Comparison of ENCODE assay signal across 8 cellular contexts in genomic region chr16:4272114-4272954, GRCh38. TPM values are rescaled to one million over a fixed set of nuclear protein-coding genes. Genes with fewer than 3 reads are reported as not detected.
DNase-seq lines count a peak whose midpoint lies in the region; ATAC-seq and TF ChIP-seq lines count a peak whose summit lies in the region.

No MANE protein-coding gene starts in this region.

- H3K4me3 ChIP-seq in HUES6 (ENCODE audit: low read depth, low read length) = peak overlapping the region; percentile 72
- H3K4me3 ChIP-seq in mesenchymal stem cell (ENCODE audit: insufficient read depth in 1 of 2, low read depth in 1 of 2, low read length in 2 of 2) = peak overlapping the region; percentile 71 to 96
- H3K4me3 ChIP-seq in thoracic aorta = peak overlapping the region; percentile 90

- H3K4me2 ChIP-seq in mesenchymal stem cell (ENCODE audit: low read length, poor library complexity, severe bottlenecking) = peak overlapping the region; percentile 95

- peaks cover 20% of the 10 kb centered on the region for H3K79me1 ChIP-seq in mesenchymal stem cell (replicated peaks; ENCODE audit: low read length, poor library complexity, severe bottlenecking)

- H3K14ac ChIP-seq in mesenchymal stem cell (ENCODE audit: low read length in 2 of 2) = no peak overlapping the region

- H3K4me1 ChIP-seq in HUES6 (ENCODE audit: control insufficient read depth, insufficient read depth, low read length) (peaks cover 9% of the 10 kb centered on the region), mesenchymal stem cell (ENCODE audit: control insufficient read depth, insufficient read depth, low read depth, low read length) (peaks cover 17% of the 10 kb centered on the region), thoracic aorta (ENCODE audit: control insufficient read depth in 1 of 2, low read depth in 2 of 2) (peaks cover 5 to 13% of the 10 kb centered on the region in 2 donors)

- H2BK15ac ChIP-seq in mesenchymal stem cell (ENCODE audit: low read depth, poor library complexity, severe bottlenecking) = no peak overlapping the region

- peak overlapping the region in 1 of 2 experiments; percentile 37 for H3K18ac ChIP-seq in mesenchymal stem cell (ENCODE audit: low read depth in 1 of 2, low read length in 2 of 2)

- H3K4me3 Mint-ChIP-seq in CD14-positive monocyte = peak overlapping the region; percentile 82 to 90
- H3K4me3 Mint-ChIP-seq in T-helper 17 cell = peak overlapping the region; percentile 92
- peak overlapping the region; percentile 96 for H3K4me3 Mint-ChIP-seq in endothelial cell (ENCODE audit: unreplicated experiment)

- peak overlapping the region; percentile 21 for H4K8ac ChIP-seq in mesenchymal stem cell (ENCODE audit: low read length)

- H2AFZ ChIP-seq in mesenchymal stem cell (ENCODE audit: low read depth, low read length) = peak overlapping the region; percentile 64

- H3K27me3 ChIP-seq in HUES6 (ENCODE audit: control insufficient read depth, insufficient read depth, low read length) = no peaks in the 10 kb centered on the region
- H3K27me3 ChIP-seq in mesenchymal stem cell (ENCODE audit: control insufficient read depth in 1 of 2, insufficient read depth in 1 of 2, low read length in 2 of 2) = no peaks in the 10 kb centered on the region
- no peaks in the 10 kb centered on the region for H3K27me3 ChIP-seq in thoracic aorta (replicated peaks; ENCODE audit: insufficient read depth)

- peak overlapping the region in 1 of 2 experiments; percentile 30 for H3K23ac ChIP-seq in mesenchymal stem cell (ENCODE audit: low read length in 2 of 2)

- H2AK5ac ChIP-seq in mesenchymal stem cell (ENCODE audit: low read length, severe bottlenecking) = no peak overlapping the region

- no peak overlapping the region for H4K91ac ChIP-seq in mesenchymal stem cell (ENCODE audit: low read length)

- H3K27ac Mint-ChIP-seq in CD14-positive monocyte (peak overlapping the region in 6 of 7 donors; percentile 33 to 87 (median 78)), T-helper 17 cell (peak overlapping the region; percentile 84), endothelial cell (ENCODE audit: unreplicated experiment) (peak overlapping the region; percentile 86)

- H3K27ac ChIP-seq in HUES6 (ENCODE audit: low read depth, low read length) = peak overlapping the region; percentile 93
- peak overlapping the region; percentile 30 for H3K27ac ChIP-seq in mesenchymal stem cell (ENCODE audit: low read length, poor library complexity, severe bottlenecking)
- peak overlapping the region; percentile 44 to 73 for H3K27ac ChIP-seq in thoracic aorta

- under 1% methylated on average over 38 of the region's 79 CpGs for WGBS in mesenchymal stem cell

- ATAC-seq in GM18867 (IDR thresholded peaks at IDR 0.05; ENCODE audit: unreplicated experiment) = peak; percentile 4
- ATAC-seq in T-helper 17 cell = peak; percentile 40
- no peak for ATAC-seq in thoracic aorta (ENCODE audit: insufficient number of reproducible peaks, low FRiP score, low read depth)

- H3K9ac ChIP-seq in HUES6 (ENCODE audit: low read length) (peak overlapping the region; percentile 98), mesenchymal stem cell (ENCODE audit: low read length) (peak overlapping the region; percentile 71)

- H3K4me1 Mint-ChIP-seq in CD14-positive monocyte (peaks cover 19% of the 10 kb centered on the region), T-helper 17 cell (peaks cover 12% of the 10 kb centered on the region), endothelial cell (ENCODE audit: unreplicated experiment) (peaks cover 4% of the 10 kb centered on the region)

- TF ChIP-seq CTCF in CD14-positive monocyte (IDR thresholded peaks at IDR 0.05) (no peak), endothelial cell (IDR thresholded peaks at IDR 0.05; ENCODE audit: unreplicated experiment) (no peak), thoracic aorta (IDR thresholded peaks at IDR 0.05) (no peak)

- peak overlapping the region in 1 of 2 experiments; percentile 45 for H2BK12ac ChIP-seq in mesenchymal stem cell (ENCODE audit: low read length in 2 of 2)

- no peaks in the 10 kb centered on the region for H3K9me3 ChIP-seq in HUES6 (ENCODE audit: control insufficient read depth, insufficient read depth, low read depth, low read length)
- no peaks in the 10 kb centered on the region for H3K9me3 ChIP-seq in T-helper 17 cell (ENCODE audit: control insufficient read depth, low read length, poor library complexity, severe bottlenecking)
- no peaks in the 10 kb centered on the region for H3K9me3 ChIP-seq in mesenchymal stem cell (ENCODE audit: control insufficient read depth, low read length)
- H3K9me3 ChIP-seq in thoracic aorta = no peaks in the 10 kb centered on the region

- peak overlapping the region; percentile 88 for H2BK120ac ChIP-seq in mesenchymal stem cell (ENCODE audit: low read depth, low read length)

- no peaks in the 10 kb centered on the region for H3K36me3 Mint-ChIP-seq in CD14-positive monocyte
- no peaks in the 10 kb centered on the region for H3K36me3 Mint-ChIP-seq in T-helper 17 cell (ENCODE audit: low read depth)
- peaks cover 8% of the 10 kb centered on the region for H3K36me3 Mint-ChIP-seq in endothelial cell (ENCODE audit: low read depth, unreplicated experiment)

- peak overlapping the region in 1 of 2 experiments; percentile 17 for H3K4ac ChIP-seq in mesenchymal stem cell (ENCODE audit: low read depth in 1 of 2, low read length in 2 of 2)

- H3K36me3 ChIP-seq in HUES6 (ENCODE audit: control insufficient read depth, insufficient read depth, low read length) (no peaks in the 10 kb centered on the region), mesenchymal stem cell (ENCODE audit: control insufficient read depth in 1 of 2, insufficient read depth in 2 of 2, low read depth in 1 of 2, low read length in 2 of 2) (no peaks in the 10 kb centered on the region), thoracic aorta (no peaks in the 10 kb centered on the region)

- DNase-seq in CD14-positive monocyte (ENCODE audit: low spot score) = no peak
- DNase-seq in T-helper 17 cell = peak in 1 of 3 donors; percentile 32
- DNase-seq in endothelial cell (ENCODE audit: low spot score) = peak; percentile 46
- peak; percentile 65 for DNase-seq in mesenchymal stem cell
- no peak for DNase-seq in thoracic aorta (ENCODE audit: low spot score)
- DNase-seq in NCI-H2029 (lab: John Stamatoyannopoulos, UW) = no peak

- no peak overlapping the region for H2BK5ac ChIP-seq in mesenchymal stem cell (ENCODE audit: low read depth, low read length, poor library complexity, severe bottlenecking)

- H3K27me3 Mint-ChIP-seq in CD14-positive monocyte (ENCODE audit: low read depth in 3 of 3) (peaks cover 0 to 4% (median 0%) of the 10 kb centered on the region in 3 donors), T-helper 17 cell (no peaks in the 10 kb centered on the region), endothelial cell (ENCODE audit: unreplicated experiment) (peaks cover 9% of the 10 kb centered on the region)

- intact Hi-C loops in CD14-positive monocyte (cut with micrococcal nuclease) = loop anchor here (5.0 kb wide), 2 partner anchors 35 to 1250 kb away; partner anchors contain the start of genes HCFC1R1 (in 1 of the 2), THOC6 (in 1 of the 2) and TNFRSF12A (in 1 of the 2)

- H3K9me3 Mint-ChIP-seq in CD14-positive monocyte = peaks cover 0 to 2% (median 0%) of the 10 kb centered on the region in 7 donors
- H3K9me3 Mint-ChIP-seq in endothelial cell (ENCODE audit: unreplicated experiment) = no peaks in the 10 kb centered on the region

RNA-seq across cellular contexts. Expression of gene TFAP4, which starts 0.5 kb away (rescaled TPM):
- polyA plus RNA-seq in CD14-positive monocyte = under 1 TPM; 0.16 to 0.71 TPM
- 10 to 100 TPM in 1 of 2 donors, 1 to 10 TPM in 1; 9.8 to 14.1 TPM for total RNA-seq in T-helper 17 cell
- total RNA-seq in endothelial cell (ENCODE audit: unreplicated experiment) = 6.2 TPM
- 6.0 TPM for polyA plus RNA-seq in mesenchymal stem cell (2013, experiment 1 of 2)
- 5.8 TPM for polyA plus RNA-seq in mesenchymal stem cell (2013, experiment 2 of 2)
- total RNA-seq in thoracic aorta = 1 to 10 TPM; 3.5 to 7.6 TPM

RNA-seq across cellular contexts. Expression of gene SRL, which starts 30.5 kb away (rescaled TPM):
- not detected for polyA plus RNA-seq in CD14-positive monocyte
- not detected for total RNA-seq in T-helper 17 cell
- 0.26 TPM for total RNA-seq in endothelial cell (ENCODE audit: unreplicated experiment)
- not detected for polyA plus RNA-seq in mesenchymal stem cell (2013, experiment 1 of 2)
- polyA plus RNA-seq in mesenchymal stem cell (2013, experiment 2 of 2) = not detected
- 1 to 10 TPM in 1 of 2 donors, under 1 TPM in 1; 0.68 to 1.1 TPM for total RNA-seq in thoracic aorta

RNA-seq across cellular contexts. Expression of gene GLIS2, which starts 43.5 kb away (rescaled TPM):
- not detected for polyA plus RNA-seq in CD14-positive monocyte
- total RNA-seq in T-helper 17 cell (under 1 TPM; 0.10 to 0.29 TPM), endothelial cell (ENCODE audit: unreplicated experiment) (1.6 TPM), thoracic aorta (10 to 100 TPM; 19.5 to 32.9 TPM)
- polyA plus RNA-seq in mesenchymal stem cell (2013, experiment 1 of 2) = 20.9 TPM
- polyA plus RNA-seq in mesenchymal stem cell (2013, experiment 2 of 2) = 19.9 TPM

Comparison
In these comparisons a context has a peak if more than half of its experiments do, and no peak if none do; other contexts are left out.
1. DNase-seq: peak in endothelial cell (single experiment) and mesenchymal stem cell (single experiment); none in CD14-positive monocyte (single experiment), thoracic aorta (single experiment) and NCI-H2029 (single experiment).
2. H3K27ac ChIP-seq: peak in every context shown above with its lines; median percentile 93 in HUES6; 58 in thoracic aorta; 30 in mesenchymal stem cell.
3. Peak in every context shown above with its lines, with median percentiles within 50 percentile points of each other: H3K27ac Mint-ChIP-seq, H3K4me3 Mint-ChIP-seq and H3K4me3 ChIP-seq.